Comparison of ENCODE assay signal across 29 cellular contexts in genomic region chr10:125626671-125627070, GRCh38. TPM values are rescaled to one million over a fixed set of nuclear protein-coding genes. Genes with fewer than 3 reads are reported as not detected.
"Had no signal": no experiment of that assay in that cellular context is flagged by ENCODE, and none has a peak within 500 bp of the region (broad histone marks: within the 10 kb centered on the region; RNA-seq: fewer than 3 reads in every experiment).

No MANE protein-coding gene starts in this region.

- H3K4me1 Mint-ChIP-seq: naive thymus-derived CD4-positive, alpha-beta T cell; stimulated activated naive B cell treated with anti-CD40 and anti-IgM and Interleukin-4, amounts not matched to agents 10 μg/mL and 1 μg/mL and 100 μg/mL, for 72 hours had no signal

- H3K27ac Mint-ChIP-seq: naive thymus-derived CD4-positive, alpha-beta T cell; stimulated activated naive B cell treated with anti-CD40 and anti-IgM and Interleukin-4, amounts not matched to agents 10 μg/mL and 1 μg/mL and 100 μg/mL, for 72 hours had no signal

- H3K4me3 Mint-ChIP-seq: naive thymus-derived CD4-positive, alpha-beta T cell; neural crest cell; stimulated activated naive B cell treated with anti-CD40 and anti-IgM and Interleukin-4, amounts not matched to agents 10 μg/mL and 1 μg/mL and 100 μg/mL, for 72 hours had no signal

- DNase-seq: cortex of kidney; effector memory CD4-positive, alpha-beta T cell; erythroblast; foreskin melanocyte; head of caudate nucleus; left colon; left ventricle myocardium superior; naive thymus-derived CD4-positive, alpha-beta T cell; posterior cingulate gyrus; spleen; stimulated activated CD4-positive, alpha-beta T cell treated with anti-CD3 and anti-CD28 coated beads, Interleukin-15, amount 100 ng/mL, for 24 hours; stimulated activated CD4-positive, alpha-beta T cell treated with anti-CD3 and anti-CD28 coated beads, Interleukin-1b, Interleukin-23, amount 100 ng/mL, for 48 hours; stimulated activated CD4-positive, alpha-beta T cell treated with anti-CD3 and anti-CD28 coated beads, Interleukin-4, amount 100 ng/mL, for 24 hours; stimulated activated naive B cell treated with anti-CD40 and anti-IgM and Interleukin-4, amounts not matched to agents 10 μg/mL and 1 μg/mL and 100 μg/mL, for 72 hours; stomach; substantia nigra; trophoblast cell had no signal

- ATAC-seq: left colon; left ventricle myocardium superior; naive thymus-derived CD4-positive, alpha-beta T cell; sciatic nerve; stimulated activated naive B cell treated with anti-CD40 and anti-IgM and Interleukin-4, amounts not matched to agents 10 μg/mL and 1 μg/mL and 100 μg/mL, for 72 hours had no signal

- H3K36me3 Mint-ChIP-seq: naive thymus-derived CD4-positive, alpha-beta T cell; stimulated activated naive B cell treated with anti-CD40 and anti-IgM and Interleukin-4, amounts not matched to agents 10 μg/mL and 1 μg/mL and 100 μg/mL, for 72 hours had no signal

RNA-seq across cellular contexts. Expression of gene TEX36, which starts 56.3 kb away (rescaled TPM):
- total RNA-seq: chondrocyte; hepatocyte; kidney epithelial cell; left colon; left ventricle myocardium superior; lung; mesenteric fat pad; mononuclear cell; naive thymus-derived CD4-positive, alpha-beta T cell; neural crest cell; osteocyte; pulmonary artery endothelial cell; sciatic nerve; skeletal muscle tissue; spleen; stomach; urinary bladder had no signal
